13 cellular contexts compared by ENCODE assay signal in genomic region chrX:96373047-96373355, GRCh38.
DNase-seq lines count a peak whose midpoint lies in the region; ATAC-seq, FAIRE-seq and TF ChIP-seq lines count a peak whose summit lies in the region.
"Had no signal": no experiment of that assay in that cellular context is flagged by ENCODE, and none has a peak within 500 bp of the region (broad histone marks: within the 10 kb centered on the region; RNA-seq: fewer than 3 reads in every experiment).

No MANE protein-coding gene starts in this region.

- no peaks in the 10 kb centered on the region for H3K36me3 Mint-ChIP-seq in brain

- no peaks in the 10 kb centered on the region for H3K27me3 Mint-ChIP-seq in brain

- peaks cover 13% of the 10 kb centered on the region for H3K4me1 Mint-ChIP-seq in brain

- ATAC-seq in GM19463 (IDR thresholded peaks at IDR 0.05; ENCODE audit: unreplicated experiment) (peak; percentile 12), HG03354 (IDR thresholded peaks at IDR 0.05; ENCODE audit: poor library complexity, severe bottlenecking, unreplicated experiment) (peak; percentile 28), HG03045 (IDR thresholded peaks at IDR 0.05; ENCODE audit: unreplicated experiment) (no peak)

- no peak overlapping the region for H3K4me3 Mint-ChIP-seq in brain

- no peak for DNase-seq in NCI-H1417 treated with DMSO at 0.1 percent for 48 hours (lab: John Stamatoyannopoulos, UW)
- no peak for DNase-seq in H54 (ENCODE audit: insufficient read length, low spot score)
- DNase-seq in NCI-H524 (lab: John Stamatoyannopoulos, UW): no peak
- DNase-seq: DMS79, NCI-H1092, NCI-H187, NCI-H510A, SW 1271 had no signal

- no peak for TF ChIP-seq POLR2A in H54 (IDR thresholded peaks at IDR 0.05; ENCODE audit: low read depth, low read length)

- no peak overlapping the region for H3K27ac ChIP-seq in C4-2B

- TF ChIP-seq CTCF in C4-2B (conservative IDR thresholded peaks at IDR 0.05) (peak; percentile 53), brain (conservative IDR thresholded peaks at IDR 0.05) (peak; percentile 3 to 35)

- peak overlapping the region in 1 of 5 experiments; percentile 44 for H3K27ac Mint-ChIP-seq in brain

- FAIRE-seq in H54 (lab: Jason Lieb, UNC): no peak

- peaks cover 0 to 2% (median 0%) of the 10 kb centered on the region in 5 experiments for H3K9me3 Mint-ChIP-seq in brain
